In genomic region chr6:90184334-90185298, GRCh38 we compare ENCODE assay signal across 9 cellular contexts.
DNase-seq lines count a peak whose midpoint lies in the region; ATAC-seq and TF ChIP-seq lines count a peak whose summit lies in the region.
"Had no signal": no experiment of that assay in that cellular context is flagged by ENCODE, and none has a peak within 500 bp of the region (broad histone marks: within the 10 kb centered on the region; RNA-seq: fewer than 3 reads in every experiment).

No MANE protein-coding gene starts in this region.

- H3K27ac ChIP-seq in RWPE1 = no peak overlapping the region
- peak overlapping the region in 10 of 12 donors; percentile 36 to 80 (median 62) for H3K27ac ChIP-seq in heart left ventricle
- no peak overlapping the region for H3K27ac ChIP-seq in transverse colon

- H3K9me3 Mint-ChIP-seq in activated CD4-positive, alpha-beta T cell treated with anti-CD3 and anti-CD28 coated beads for 36 hours (ENCODE audit: low read depth) = peaks cover 2% of the 10 kb centered on the region

- in situ Hi-C loops in transverse colon (cut with MboI; ENCODE audit: low pct_ligation_motif_present in 1 of 4, low pct_unique_long_range_greater_than_20kb in 1 of 4, low sequenced_read_pairs in 3 of 4) = no loop called here

- no peak for TF ChIP-seq CTCF in RWPE1 (conservative IDR thresholded peaks at IDR 0.05; ENCODE audit: low read depth)
- TF ChIP-seq CTCF in heart left ventricle (IDR thresholded peaks at IDR 0.05) = no peak
- TF ChIP-seq CTCF in transverse colon (IDR thresholded peaks at IDR 0.05) = no peak

- H3K4me3 ChIP-seq in heart left ventricle (peak overlapping the region in 3 of 12 donors; percentile 3 to 11 (median 6)), transverse colon (no peak overlapping the region)

- WGBS in heart left ventricle, 4 donors = 30 to 48% (median 35%) methylated on average over 8 of the region's 8 CpGs
- WGBS in transverse colon (ENCODE audit: low coverage in 1 of 2), 2 donors = 58 to 74% methylated on average over 4 to 8 of the region's 8 CpGs

- peak overlapping the region; percentile 11 for H3K4me3 Mint-ChIP-seq in activated CD4-positive, alpha-beta T cell treated with anti-CD3 and anti-CD28 coated beads for 36 hours

- POLR2A ChIA-PET in activated CD4-positive, alpha-beta T cell treated with anti-CD3 and anti-CD28 coated beads for 36 hours (lab: Charles Lee) = no interaction called here
- POLR2A ChIA-PET in RWPE1 (lab: Yijun Ruan, JAX; ENCODE audit: low non-redundant PET) = no interaction called here

- peaks cover 60% of the 10 kb centered on the region for H3K36me3 Mint-ChIP-seq in activated CD4-positive, alpha-beta T cell treated with anti-CD3 and anti-CD28 coated beads for 36 hours (ENCODE audit: low read depth)

- H3K4me1 ChIP-seq in heart left ventricle (peaks cover 0 to 54% (median 28%) of the 10 kb centered on the region in 12 donors), transverse colon (peaks cover 0 to 14% (median 0%) of the 10 kb centered on the region in 4 donors)

- TF ChIP-seq POLR2A in heart left ventricle (IDR thresholded peaks at IDR 0.05) (no peak), transverse colon (IDR thresholded peaks at IDR 0.05) (no peak)

- no peaks in the 10 kb centered on the region for H3K36me3 ChIP-seq in heart left ventricle
- H3K36me3 ChIP-seq in transverse colon = no peaks in the 10 kb centered on the region

- H3K27me3 ChIP-seq in heart left ventricle (no peaks in the 10 kb centered on the region), transverse colon (no peaks in the 10 kb centered on the region)

- H3K9me3 ChIP-seq in heart left ventricle (no peaks in the 10 kb centered on the region), transverse colon (no peaks in the 10 kb centered on the region)

- intact Hi-C loops in activated CD4-positive, alpha-beta T cell treated with anti-CD3 and anti-CD28 coated beads for 36 hours (cut with DNase I, micrococcal nuclease) = no loop called here
- intact Hi-C loops in heart left ventricle (cut with DNase I) (loop anchor here in 1 of 10 donors (10.0 kb wide), 1 partner anchor 210 kb away; no protein-coding TSS in a partner anchor), transverse colon (cut with DNase I; ENCODE audit: low total_unique reads) (no loop called here)

- CTCF ChIA-PET in activated CD4-positive, alpha-beta T cell treated with anti-CD3 and anti-CD28 coated beads for 36 hours (lab: Charles Lee) = interaction anchor here (0.6 to 3.7 kb wide), 12 partner anchors 9 to 438 kb away, joined by 3 to 11 read pairs (median 4); no protein-coding TSS in a partner anchor
- CTCF ChIA-PET in RWPE1 (lab: Yijun Ruan, JAX) = interaction anchor here (0.7 kb wide), 1 partner anchor 111 kb away, joined by 3 read pairs; no protein-coding TSS in a partner anchor

- peaks cover 71% of the 10 kb centered on the region for H3K4me1 Mint-ChIP-seq in activated CD4-positive, alpha-beta T cell treated with anti-CD3 and anti-CD28 coated beads for 36 hours

- no peak for ATAC-seq in activated CD4-positive, alpha-beta T cell treated with anti-CD3 and anti-CD28 coated beads for 36 hours
- ATAC-seq in heart left ventricle = peak; percentile 30 to 65 (median 42)
- ATAC-seq in stimulated activated naive CD8-positive, alpha-beta T cell treated with anti-CD3 and anti-CD28 coated beads, Interleukin-15, Interleukin-2, amounts not matched to agents 100 U/mL and 50 U/mL, for 24 hours = peak; percentile 14

- no peak for TF ChIP-seq EP300 in transverse colon (IDR thresholded peaks at IDR 0.05; ENCODE audit: low read depth)

- H3K27ac Mint-ChIP-seq in activated CD4-positive, alpha-beta T cell treated with anti-CD3 and anti-CD28 coated beads for 36 hours = peak overlapping the region; percentile 74

- no peaks in the 10 kb centered on the region for H3K27me3 Mint-ChIP-seq in activated CD4-positive, alpha-beta T cell treated with anti-CD3 and anti-CD28 coated beads for 36 hours

- peak; percentile 18 for DNase-seq in activated CD4-positive, alpha-beta T cell treated with anti-CD3 and anti-CD28 coated beads for 36 hours
- no peak for DNase-seq in activated CD4-positive, alpha-beta T cell treated with anti-CD3 and anti-CD28 coated beads, Interleukin-2, amount 50 U/mL, for 4 hours
- DNase-seq in RWPE1 (ENCODE audit: low spot score) = peak; percentile 44
- no peak for DNase-seq in heart left ventricle
- DNase-seq in stimulated activated naive CD8-positive, alpha-beta T cell treated with anti-CD3 and anti-CD28 coated beads, Interleukin-15, Interleukin-2, amounts not matched to agents 100 U/mL and 50 U/mL, for 24 hours = no peak
- DNase-seq in NCI-H1092 treated with DMSO at 0.1 percent for 48 hours (lab: John Stamatoyannopoulos, UW) = no peak
- no peak for DNase-seq in transverse colon
- DNase-seq in pons (ENCODE audit: low spot score) = no peak
- DNase-seq: T1000 had no signal

Comparison
In these comparisons a context has a peak if more than half of its experiments do, and no peak if none do; other contexts are left out.
1. DNase-seq: peak in activated CD4-positive, alpha-beta T cell treated with anti-CD3 and anti-CD28 coated beads for 36 hours (single experiment) and RWPE1 (single experiment); none in activated CD4-positive, alpha-beta T cell treated with anti-CD3 and anti-CD28 coated beads, Interleukin-2, amount 50 U/mL, for 4 hours (0 of 2), heart left ventricle (0 of 5), stimulated activated naive CD8-positive, alpha-beta T cell treated with anti-CD3 and anti-CD28 coated beads, Interleukin-15, Interleukin-2, amounts not matched to agents 100 U/mL and 50 U/mL, for 24 hours (single experiment), NCI-H1092 treated with DMSO at 0.1 percent for 48 hours (single experiment), transverse colon (single experiment) and pons (single experiment).
2. H3K27ac ChIP-seq: peak in heart left ventricle (10 of 12); none in RWPE1 (single experiment) and transverse colon (0 of 4).